25 cellular contexts compared by ENCODE assay signal in the genomic region with DNA sequence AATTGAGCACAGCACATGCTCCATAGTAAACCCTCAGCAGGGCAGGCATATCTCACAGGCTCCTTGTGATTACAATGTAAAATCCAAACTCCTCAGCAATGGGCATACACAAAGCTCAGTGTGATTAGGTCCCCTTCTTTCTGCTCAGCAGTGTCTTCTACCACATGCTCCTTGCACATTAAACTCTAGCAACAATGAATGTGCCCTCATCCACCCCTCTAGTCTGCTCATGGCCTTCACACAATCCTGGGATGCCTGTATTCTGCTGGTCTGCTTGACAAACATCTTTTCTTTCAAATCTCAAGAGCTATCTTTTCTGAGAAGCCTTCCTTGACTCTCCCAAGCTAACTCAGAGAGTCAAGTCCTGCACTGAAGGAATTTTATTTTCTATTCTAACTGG. TPM values are rescaled to one million over a fixed set of nuclear protein-coding genes. Genes with fewer than 3 reads are reported as not detected.
DNase-seq lines count a peak whose midpoint lies in the region; ATAC-seq, FAIRE-seq and TF ChIP-seq lines count a peak whose summit lies in the region.
"Had no signal": no experiment of that assay in that cellular context is flagged by ENCODE, and none has a peak within 500 bp of the region (broad histone marks: within the 10 kb centered on the region; RNA-seq: fewer than 3 reads in every experiment).

No MANE protein-coding gene starts in this region.

- H3K36me3 ChIP-seq in MM.1S (replicated peaks; ENCODE audit: insufficient read depth, low read length) = no peaks in the 10 kb centered on the region
- H3K36me3 ChIP-seq in GM12878 (ENCODE audit: control insufficient read depth in 2 of 2, insufficient read depth in 2 of 2, low read length in 1 of 2) = no peaks in the 10 kb centered on the region
- no peaks in the 10 kb centered on the region for H3K36me3 ChIP-seq in neural progenitor cell
- no peaks in the 10 kb centered on the region for H3K36me3 ChIP-seq in trophoblast cell (ENCODE audit: control insufficient read depth in 1 of 2, insufficient read depth in 2 of 2, low read length in 2 of 2)
- H3K36me3 ChIP-seq: BE2C, BLaER1 had no signal

- no peak overlapping the region for H4K8ac ChIP-seq in trophoblast cell (ENCODE audit: low read depth, low read length)

- TF ChIP-seq EP300 in GM12878 (IDR thresholded peaks at IDR 0.05; ENCODE audit: borderline replicate concordance in 1 of 2, control insufficient read depth in 1 of 2, low read depth in 2 of 2, low read length in 2 of 2) = no peak

- H3K4ac ChIP-seq in trophoblast cell (ENCODE audit: low read depth, low read length) = no peak overlapping the region

- POLR2A ChIA-PET in GM12878 (lab: Charles Lee) = no interaction called here
- POLR2A ChIA-PET in activated CD8-positive, alpha-beta T cell treated with anti-CD3 and anti-CD28 coated beads, Interleukin-2, amount 10 ng/mL, durations not matched to agents 7 days and 5 days (lab: Charles Lee) = no interaction called here

- no peaks in the 10 kb centered on the region for H4K20me1 ChIP-seq in MM.1S (ENCODE audit: insufficient read depth, low read length)
- no peaks in the 10 kb centered on the region for H4K20me1 ChIP-seq in GM12878 (ENCODE audit: control insufficient read depth, insufficient read depth)
- no peaks in the 10 kb centered on the region for H4K20me1 ChIP-seq in neural progenitor cell (ENCODE audit: low read depth)
- H4K20me1 ChIP-seq: BLaER1 had no signal

- H3K9me3 ChIP-seq in MM.1S (replicated peaks; ENCODE audit: insufficient read depth, low read length) (no peaks in the 10 kb centered on the region), GM12878 (replicated peaks; ENCODE audit: control insufficient read depth, insufficient read depth, low read length) (no peaks in the 10 kb centered on the region), neural progenitor cell (ENCODE audit: low read depth) (no peaks in the 10 kb centered on the region), trophoblast cell (ENCODE audit: insufficient read depth, low read depth, low read length) (no peaks in the 10 kb centered on the region)
- H3K9me3 ChIP-seq: BE2C, BLaER1 had no signal

- H3K4me3 Mint-ChIP-seq in neural progenitor cell = no peak overlapping the region
- no peak overlapping the region for H3K4me3 Mint-ChIP-seq in activated CD8-positive, alpha-beta T cell treated with anti-CD3 and anti-CD28 coated beads, Interleukin-2, amount 10 ng/mL, durations not matched to agents 7 days and 5 days
- H3K4me3 Mint-ChIP-seq: CD14-positive monocyte; CD4-positive, alpha-beta memory T cell; CD4-positive, CD25-positive, alpha-beta regulatory T cell; CD8-positive, alpha-beta memory T cell had no signal

- intact Hi-C loops in GM12878 (cut with micrococcal nuclease; ENCODE audit: unreplicated experiment) = loop anchor here (10.0 kb wide), 1 partner anchor 58 kb away; no protein-coding TSS in a partner anchor

- H2AFZ ChIP-seq in MM.1S (ENCODE audit: low read length) (0 out of 2 replicates have a peak overlapping the region, but pooled peaks have one; percentile 51), GM12878 (ENCODE audit: control insufficient read depth, low read depth, low read length) (no peak overlapping the region), neural progenitor cell (replicated peaks) (no peak overlapping the region), trophoblast cell (ENCODE audit: insufficient read depth, low read length, poor library complexity) (no peak overlapping the region)

- no TSS peak for BruUV-seq in GM12878 (replicated peaks; lab: Mats Ljungman, UMichigan)

- H3K27me3 Mint-ChIP-seq in neural progenitor cell (ENCODE audit: insufficient read depth, low read depth) = peaks cover 3% of the 10 kb centered on the region
- peaks cover 3% of the 10 kb centered on the region for H3K27me3 Mint-ChIP-seq in activated CD8-positive, alpha-beta T cell treated with anti-CD3 and anti-CD28 coated beads, Interleukin-2, amount 10 ng/mL, durations not matched to agents 7 days and 5 days (ENCODE audit: low read depth)

- H3K27me3 ChIP-seq in MM.1S (replicated peaks; ENCODE audit: insufficient read depth, low read length) (no peaks in the 10 kb centered on the region), GM12878 (replicated peaks in 1 of 2; ENCODE audit: control insufficient read depth in 2 of 2, insufficient read depth in 2 of 2, low read length in 1 of 2) (no peaks in the 10 kb centered on the region; a peak in 1 of 4 replicates), neural progenitor cell (peaks cover 11% of the 10 kb centered on the region), trophoblast cell (ENCODE audit: insufficient read depth, low read length) (no peaks in the 10 kb centered on the region)
- H3K27me3 ChIP-seq: BE2C, BLaER1 had no signal

- H3K27ac ChIP-seq in MM.1S (ENCODE audit: low read length) (peak overlapping the region; percentile 51; the same call in 1 of the 2 replicates), GM12878 (ENCODE audit: control insufficient read depth, insufficient read depth) (no peak overlapping the region), neural progenitor cell (no peak overlapping the region), trophoblast cell (ENCODE audit: low read depth, low read length) (no peak overlapping the region)
- H3K27ac ChIP-seq: 22Rv1, BLaER1 had no signal

- no peak for TF ChIP-seq RAD21 in GM12878 (IDR thresholded peaks at IDR 0.05; ENCODE audit: insufficient read depth, low read depth, low read length)

- H4K12ac ChIP-seq in trophoblast cell (ENCODE audit: low read depth, low read length) = no peak overlapping the region

- H3K14ac ChIP-seq in trophoblast cell (ENCODE audit: low read length) = no peak overlapping the region

- H3K4me1 Mint-ChIP-seq in neural progenitor cell = peaks cover 55% of the 10 kb centered on the region
- no peaks in the 10 kb centered on the region for H3K4me1 Mint-ChIP-seq in activated CD8-positive, alpha-beta T cell treated with anti-CD3 and anti-CD28 coated beads, Interleukin-2, amount 10 ng/mL, durations not matched to agents 7 days and 5 days (ENCODE audit: low read depth)
- H3K4me1 Mint-ChIP-seq: CD14-positive monocyte; CD4-positive, alpha-beta memory T cell; CD4-positive, CD25-positive, alpha-beta regulatory T cell; CD8-positive, alpha-beta memory T cell had no signal

- no peaks in the 10 kb centered on the region for H3K9me3 Mint-ChIP-seq in neural progenitor cell
- H3K9me3 Mint-ChIP-seq in activated CD8-positive, alpha-beta T cell treated with anti-CD3 and anti-CD28 coated beads, Interleukin-2, amount 10 ng/mL, durations not matched to agents 7 days and 5 days (ENCODE audit: insufficient read depth) = no peaks in the 10 kb centered on the region
- H3K9me3 Mint-ChIP-seq: CD4-positive, alpha-beta memory T cell; CD8-positive, alpha-beta memory T cell had no signal

- TF ChIP-seq CTCF in MM.1S (IDR thresholded peaks at IDR 0.05; ENCODE audit: low read length) (no peak), GM12878 (IDR thresholded peaks at IDR 0.05 in 2 of 3, conservative IDR thresholded peaks at IDR 0.05 in 1 of 3; ENCODE audit: control insufficient read depth in 2 of 3, extremely low read depth in 1 of 3, insufficient read depth in 1 of 3, low read depth in 3 of 3, low read length in 3 of 3) (no peak), neural progenitor cell (IDR thresholded peaks at IDR 0.05) (no peak)

- FAIRE-seq in GM12878 (lab: Jason Lieb, UNC) = no peak
- FAIRE-seq: A204.1, G401.6, GM12892, GM18507 had no signal

- H3K9me2 ChIP-seq in MM.1S (replicated peaks; ENCODE audit: insufficient read depth, low read length) = no peaks in the 10 kb centered on the region; the same call in 1 of the 2 replicates

- no peak overlapping the region for H4K91ac ChIP-seq in trophoblast cell (ENCODE audit: low read depth, low read length)

- no peaks in the 10 kb centered on the region for H3K36me3 Mint-ChIP-seq in neural progenitor cell
- no peaks in the 10 kb centered on the region for H3K36me3 Mint-ChIP-seq in activated CD8-positive, alpha-beta T cell treated with anti-CD3 and anti-CD28 coated beads, Interleukin-2, amount 10 ng/mL, durations not matched to agents 7 days and 5 days (ENCODE audit: low read depth)
- H3K36me3 Mint-ChIP-seq: CD14-positive monocyte; CD4-positive, alpha-beta memory T cell; CD4-positive, CD25-positive, alpha-beta regulatory T cell had no signal

- H3K79me2 ChIP-seq in MM.1S (ENCODE audit: low read length) (no peaks in the 10 kb centered on the region), GM12878 (ENCODE audit: control insufficient read depth, insufficient read depth, low read length) (no peaks in the 10 kb centered on the region), neural progenitor cell (ENCODE audit: low read depth) (no peaks in the 10 kb centered on the region), trophoblast cell (ENCODE audit: control insufficient read depth, insufficient read depth, low read length, poor library complexity) (no peaks in the 10 kb centered on the region)

- H3K4me3 ChIP-seq in MM.1S (ENCODE audit: low read length) = no peak overlapping the region
- no peak overlapping the region for H3K4me3 ChIP-seq in GM12878
- no peak overlapping the region for H3K4me3 ChIP-seq in neural progenitor cell
- H3K4me3 ChIP-seq in trophoblast cell (ENCODE audit: low read depth, low read length) = no peak overlapping the region
- H3K4me3 ChIP-seq: BLaER1 had no signal

- RAD21 ChIA-PET in GM12878 (lab: Charles Lee; ENCODE audit: unreplicated experiment) = no interaction called here

- H3K9ac ChIP-seq in MM.1S (ENCODE audit: low read length) = no peak overlapping the region
- H3K9ac ChIP-seq in GM12878 (ENCODE audit: control insufficient read depth, insufficient read depth, low read length) = no peak overlapping the region
- H3K9ac ChIP-seq in neural progenitor cell = no peak overlapping the region
- no peak overlapping the region for H3K9ac ChIP-seq in trophoblast cell (ENCODE audit: low read length)
- H3K9ac ChIP-seq: BLaER1 had no signal

- H2BK120ac ChIP-seq in trophoblast cell (ENCODE audit: insufficient read depth, low read length, poor library complexity) = no peak overlapping the region

- no peak overlapping the region for H2BK12ac ChIP-seq in trophoblast cell (ENCODE audit: low read length)

- H3K18ac ChIP-seq in trophoblast cell (ENCODE audit: low read length) = no peak overlapping the region

- H3F3A ChIP-seq in MM.1S (ENCODE audit: insufficient read depth, low read length) (peaks cover 21% of the 10 kb centered on the region), neural progenitor cell (ENCODE audit: low read depth) (peaks cover 26% of the 10 kb centered on the region)

- SMC1A ChIA-PET in GM12878 (lab: Charles Lee; ENCODE audit: uncharacterized antibody, unreplicated experiment) = no interaction called here

- H3K4me1 ChIP-seq in MM.1S (ENCODE audit: low read length) (peaks cover 43% of the 10 kb centered on the region), GM12878 (ENCODE audit: control insufficient read depth, insufficient read depth, low read length) (no peaks in the 10 kb centered on the region; the same call in 1 of the 2 replicates), neural progenitor cell (peaks cover 37% of the 10 kb centered on the region), trophoblast cell (ENCODE audit: control insufficient read depth in 1 of 2, insufficient read depth in 2 of 2, low read length in 2 of 2) (no peaks in the 10 kb centered on the region)
- H3K4me1 ChIP-seq: BE2C, BLaER1 had no signal

- CTCF ChIA-PET in GM12878 (lab: Yijun Ruan, JAX) = interaction anchor here (1.4 to 1.6 kb wide), 2 partner anchors 65 to 286 kb away, joined by 3 to 6 read pairs; no protein-coding TSS in a partner anchor
- CTCF ChIA-PET in activated CD8-positive, alpha-beta T cell treated with anti-CD3 and anti-CD28 coated beads, Interleukin-2, amount 10 ng/mL, durations not matched to agents 7 days and 5 days (lab: Charles Lee) = no interaction called here

- no peak overlapping the region for H3K23ac ChIP-seq in trophoblast cell (ENCODE audit: low read length)

- H2AK5ac ChIP-seq in trophoblast cell (ENCODE audit: low read length) = no peak overlapping the region

- H3K79me1 ChIP-seq in trophoblast cell (ENCODE audit: low read length) = no peaks in the 10 kb centered on the region

- H2BK5ac ChIP-seq in trophoblast cell (ENCODE audit: low read depth, low read length, poor library complexity) = no peak overlapping the region

- H3K27ac Mint-ChIP-seq in neural progenitor cell = peak overlapping the region; percentile 64
- H3K27ac Mint-ChIP-seq in activated CD8-positive, alpha-beta T cell treated with anti-CD3 and anti-CD28 coated beads, Interleukin-2, amount 10 ng/mL, durations not matched to agents 7 days and 5 days = no peak overlapping the region
- H3K27ac Mint-ChIP-seq: CD14-positive monocyte; CD4-positive, alpha-beta memory T cell; CD4-positive, CD25-positive, alpha-beta regulatory T cell had no signal

- peak; percentile 16 for ATAC-seq in GM12878
- no peak for ATAC-seq in activated CD8-positive, alpha-beta T cell treated with anti-CD3 and anti-CD28 coated beads, Interleukin-2, amount 10 ng/mL, durations not matched to agents 7 days and 5 days

- no peak for TF ChIP-seq POLR2A in GM12878 (IDR thresholded peaks at IDR 0.05; ENCODE audit: low read depth, low read length)

- in situ Hi-C loops in GM12878 (cut with MboI) = no loop called here

- H3K4me2 ChIP-seq in MM.1S (ENCODE audit: low read depth, low read length) = peak overlapping the region; percentile 47
- no peak overlapping the region for H3K4me2 ChIP-seq in GM12878 (ENCODE audit: control insufficient read depth, insufficient read depth)
- H3K4me2 ChIP-seq in neural progenitor cell = peak overlapping the region; percentile 49
- H3K4me2 ChIP-seq in trophoblast cell (ENCODE audit: low read length) = no peak overlapping the region
- H3K4me2 ChIP-seq: BLaER1 had no signal

- DNase-seq in MM.1S (no peak), GM12878 (ENCODE audit: low read depth, low spot score) (no peak), neural progenitor cell (ENCODE audit: low spot score) (no peak), trophoblast cell (peak; percentile 70 to 87), DMS 273 (lab: John Stamatoyannopoulos, UW; ENCODE audit: unreplicated experiment) (no peak), middle frontal gyrus (ENCODE audit: extremely low spot score, low spot score) (no peak)
- DNase-seq in activated CD8-positive, alpha-beta T cell treated with anti-CD3 and anti-CD28 coated beads, Interleukin-2, amount 10 ng/mL, durations not matched to agents 7 days and 5 days = no peak
- DNase-seq: ACHN; BE2C; C1 segment of cervical spinal cord; CD4-positive, alpha-beta memory T cell; CD4-positive, CD25-positive, alpha-beta regulatory T cell; CD8-positive, alpha-beta memory T cell; COR-L47; DMS79 treated with DMSO at 0.1 percent for 48 hours; GF-D8 had no signal

RNA-seq across cellular contexts. Expression of gene DBX1, which starts 32.4 kb away (rescaled TPM):
- not detected in 2 replicates for total RNA-seq in GM12878 (2013; cell fraction: nucleolus; rRNA removed)
- not detected in 2 replicates for total RNA-seq in GM12878 (2014; rRNA removed)
- not detected in 2 replicates for total RNA-seq in GM12878 (2014; rRNA removed; fragmentation: Illumina TruSeq; extraction: Trizol)
- not detected in 2 replicates for total RNA-seq in GM12878 (2021)
- polyA plus RNA-seq in GM12878 (2011; ENCODE audit: low read depth) = not detected
- polyA plus RNA-seq in GM12878 (2011; rRNA removed) = not detected in 2 replicates
- not detected in 2 replicates for polyA plus RNA-seq in GM12878 (2011; cell fraction: cytosol; rRNA removed)
- not detected in 2 replicates for polyA plus RNA-seq in GM12878 (2011; cell fraction: nucleus; rRNA removed)
- polyA plus RNA-seq in GM12878 (2012) = not detected in 2 replicates
- polyA plus RNA-seq in GM12878 (2014; fragmentation: Illumina TruSeq; extraction: Trizol) = not detected in 2 replicates
- not detected for polyA plus RNA-seq in GM12878 (2014; fragmentation: Nextera tagmentation; extraction: Ambion mirVana)
- not detected in 2 replicates for polyA plus RNA-seq in GM12878 (2014; rRNA removed)
- not detected for polyA plus RNA-seq in GM12878 (2016; fragmentation: Nextera tagmentation; extraction: Ambion mirVana)
- polyA minus RNA-seq in GM12878 (2011; rRNA and poly(A)+ RNA removed) = not detected in 2 replicates
- not detected in 2 replicates for polyA minus RNA-seq in GM12878 (2011; cell fraction: cytosol; rRNA and poly(A)+ RNA removed)
- not detected in 2 replicates for polyA minus RNA-seq in GM12878 (2011; cell fraction: nucleus; rRNA and poly(A)+ RNA removed)
- 0.43 and 5.3 TPM in 2 replicates for total RNA-seq in neural progenitor cell (ENCODE audit: low replicate concordance)
- polyA plus RNA-seq in trophoblast cell (2013) = not detected in 2 replicates
- not detected for total RNA-seq in activated CD8-positive, alpha-beta T cell treated with anti-CD3 and anti-CD28 coated beads, Interleukin-2, amount 10 ng/mL, durations not matched to agents 7 days and 5 days
- total RNA-seq: A673; CD4-positive, alpha-beta memory T cell; CD4-positive, CD25-positive, alpha-beta regulatory T cell; CD8-positive, alpha-beta memory T cell had no signal
- polyA plus RNA-seq: AG04450; CD14-positive monocyte; CD4-positive, alpha-beta memory T cell; CD4-positive, CD25-positive, alpha-beta regulatory T cell; CD8-positive, alpha-beta memory T cell had no signal

Comparison
In these comparisons a context has a peak if more than half of its experiments do, and no peak if none do; other contexts are left out.
1. DNase-seq: peak in trophoblast cell (2 of 2); none in MM.1S (single experiment), GM12878 (single experiment), neural progenitor cell (single experiment), activated CD8-positive, alpha-beta T cell treated with anti-CD3 and anti-CD28 coated beads, Interleukin-2, amount 10 ng/mL, durations not matched to agents 7 days and 5 days (single experiment), DMS 273 (single experiment) and middle frontal gyrus (single experiment).
2. H3K4me2 ChIP-seq: peak in MM.1S (single experiment) and neural progenitor cell (single experiment); none in GM12878 (single experiment) and trophoblast cell (single experiment).